Comparison of ENCODE assay signal across 8 cellular contexts in the genomic region with DNA sequence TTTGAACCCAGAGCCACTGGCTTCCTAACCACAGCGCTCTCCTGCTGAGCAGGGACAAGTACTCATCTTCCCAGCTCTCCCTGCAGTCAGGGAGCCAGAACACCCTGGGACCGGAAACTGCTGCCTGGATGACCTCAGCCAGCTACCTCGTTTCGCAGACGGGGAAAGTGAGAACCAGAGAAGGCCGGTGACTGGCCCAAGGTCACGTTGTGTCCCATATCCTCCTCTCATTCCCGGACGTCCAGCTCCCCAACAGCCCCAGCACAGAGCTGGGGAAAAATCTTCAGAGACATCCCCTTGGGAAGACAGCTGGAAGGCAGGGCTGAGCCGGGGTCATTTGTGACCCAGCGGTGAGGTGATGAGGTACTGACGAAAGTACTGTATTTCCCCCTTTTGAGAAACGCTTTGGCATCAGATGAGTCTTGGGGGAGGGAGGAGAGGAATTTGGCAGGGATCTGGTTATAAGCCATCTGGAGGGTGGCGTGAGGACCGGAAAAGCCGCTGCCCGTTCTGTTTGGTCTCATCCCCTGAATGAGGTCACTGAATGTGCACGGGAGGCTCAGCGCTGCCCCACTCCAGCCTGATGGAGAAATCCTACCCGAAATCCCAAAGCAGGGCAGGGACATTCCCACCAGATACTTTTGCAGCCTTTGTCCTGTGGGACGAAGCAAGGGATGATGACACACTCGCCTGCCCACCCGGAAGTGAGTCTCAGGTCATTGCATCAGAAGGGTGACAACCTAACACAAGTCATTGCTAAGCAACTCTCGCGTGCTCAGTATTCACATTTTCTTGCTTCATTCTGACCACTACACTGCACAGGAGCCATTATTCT. TPM values are rescaled to one million over a fixed set of nuclear protein-coding genes. Genes with fewer than 3 reads are reported as not detected.
A peak's percentile ranks its signal among the peaks of the same experiment; 100 is the strongest.
DNase-seq lines count a peak whose midpoint lies in the region; ATAC-seq and TF ChIP-seq lines count a peak whose summit lies in the region.

No MANE protein-coding gene starts in this region.

- no peak overlapping the region for H3K27ac ChIP-seq in SK-N-MC

- H3K9me3 ChIP-seq in SK-N-MC (ENCODE audit: low read depth, low read length), result no peaks in the 10 kb centered on the region

- peak; percentile 81 for DNase-seq in HFF-Myc (ENCODE audit: extremely low read depth, low read depth)
- DNase-seq in SK-N-MC (ENCODE audit: low read depth, low spot score), result no peak
- peak; percentile 74 for DNase-seq in Right ventricle myocardium inferior (ENCODE audit: missing footprints)
- DNase-seq in stromal cell of bone marrow (ENCODE audit: low read depth), result peak; percentile 90
- no peak for DNase-seq in HuH-7.5 (ENCODE audit: low spot score)
- DNase-seq in middle frontal gyrus (ENCODE audit: extremely low spot score, low spot score), result no peak
- DNase-seq in ureter (ENCODE audit: low spot score), result no peak
- no peak for DNase-seq in activated CD4-positive, alpha-beta T cell treated with anti-CD3 and anti-CD28 coated beads for 48 hours

- TF ChIP-seq CTCF in HFF-Myc (IDR thresholded peaks at IDR 0.05; ENCODE audit: low read depth, low read length, missing control alignments), result no peak

- peak; percentile 66 for ATAC-seq in Right ventricle myocardium inferior

- no peaks in the 10 kb centered on the region for H3K36me3 ChIP-seq in SK-N-MC (ENCODE audit: insufficient read depth, low read length)

- H3K4me3 ChIP-seq in HFF-Myc (replicated peaks; ENCODE audit: low read depth, low read length) (0 out of 2 replicates have a peak overlapping the region, but pooled peaks have one; percentile 6), SK-N-MC (0 out of 2 replicates have a peak overlapping the region, but pooled peaks have one; percentile 3)

- intact Hi-C loops in Right ventricle myocardium inferior (cut with DNase I), result loop anchor here (5.0 kb wide), 1 partner anchor 47 kb away; no protein-coding TSS in a partner anchor

- H3K9ac ChIP-seq in SK-N-MC (ENCODE audit: insufficient read length), result no peak overlapping the region

RNA-seq across cellular contexts. Expression of a gene that starts 41.1 kb away (rescaled TPM):
- total RNA-seq in Right ventricle myocardium inferior (0.27 TPM), ureter (2.1 TPM)

Comparison
In these comparisons a context has a peak if more than half of its experiments do, and no peak if none do; other contexts are left out.
1. DNase-seq: peak in HFF-Myc (single experiment), Right ventricle myocardium inferior (single experiment) and stromal cell of bone marrow (single experiment); none in SK-N-MC (single experiment), HuH-7.5 (single experiment), middle frontal gyrus (single experiment), ureter (single experiment) and activated CD4-positive, alpha-beta T cell treated with anti-CD3 and anti-CD28 coated beads for 48 hours (single experiment).